Comparison of ENCODE assay signal across 10 cellular contexts in the genomic region with DNA sequence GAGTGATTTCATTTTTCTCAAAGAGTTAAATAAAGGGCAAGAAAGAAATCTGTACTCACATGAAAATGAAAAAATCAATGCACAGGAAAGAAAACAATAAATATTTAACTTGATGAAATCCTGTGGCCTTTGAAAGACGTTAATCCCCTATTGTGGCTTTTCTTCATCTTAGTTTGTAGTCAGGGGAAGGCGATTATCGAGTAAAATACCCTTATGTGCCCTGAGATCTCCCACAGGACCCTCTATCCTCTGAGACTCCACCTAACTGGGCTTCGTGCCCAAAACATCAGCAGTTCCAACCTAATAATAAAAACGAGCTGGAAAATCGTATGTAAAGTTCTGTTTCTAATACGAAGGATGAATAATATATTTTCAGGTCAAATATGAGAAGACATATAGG.
DNase-seq lines count a peak whose midpoint lies in the region; TF ChIP-seq lines count a peak whose summit lies in the region.
"Had no signal": no experiment of that assay in that cellular context is flagged by ENCODE, and none has a peak within 500 bp of the region (broad histone marks: within the 10 kb centered on the region; RNA-seq: fewer than 3 reads in every experiment).

No MANE protein-coding gene starts in this region.

- peaks cover 0 to 8% (median 0%) of the 10 kb centered on the region in 5 donors for H3K9me3 Mint-ChIP-seq in CD8-positive, alpha-beta memory T cell

- H3K4me1 Mint-ChIP-seq in CD8-positive, alpha-beta memory T cell = no peaks in the 10 kb centered on the region
- H3K4me1 Mint-ChIP-seq: CD14-positive monocyte had no signal

- no peak overlapping the region for H3K4me3 Mint-ChIP-seq in CD8-positive, alpha-beta memory T cell
- H3K4me3 Mint-ChIP-seq: CD14-positive monocyte; CD8-positive, alpha-beta T cell had no signal

- no peak overlapping the region for H2BK5ac ChIP-seq in trophoblast cell (ENCODE audit: low read depth, low read length, poor library complexity)

- no peaks in the 10 kb centered on the region for H3K9me3 ChIP-seq in ectodermal cell (ENCODE audit: control insufficient read depth, low read length)
- H3K9me3 ChIP-seq in trophoblast cell (ENCODE audit: insufficient read depth, low read depth, low read length) = no peaks in the 10 kb centered on the region
- no peaks in the 10 kb centered on the region for H3K9me3 ChIP-seq in ovary
- H3K9me3 ChIP-seq in CD8-positive, alpha-beta memory T cell (ENCODE audit: low read length) = no peaks in the 10 kb centered on the region
- H3K9me3 ChIP-seq: Caco-2 had no signal

- H3K27ac ChIP-seq in ACC112 (ENCODE audit: low read depth, low read length) (no peak overlapping the region), ectodermal cell (ENCODE audit: insufficient read depth, low read depth, low read length, poor library complexity, severe bottlenecking) (peak overlapping the region; percentile 1), trophoblast cell (ENCODE audit: low read depth, low read length) (no peak overlapping the region), ovary (no peak overlapping the region)
- no peak overlapping the region for H3K27ac ChIP-seq in CD8-positive, alpha-beta memory T cell (ENCODE audit: low read depth, low read length)

- no peak overlapping the region for H4K12ac ChIP-seq in trophoblast cell (ENCODE audit: low read depth, low read length)

- TF ChIP-seq EP300 in ovary (IDR thresholded peaks at IDR 0.05) = no peak

- peaks cover 12% of the 10 kb centered on the region for H3K79me1 ChIP-seq in trophoblast cell (ENCODE audit: low read length)

- H3K36me3 Mint-ChIP-seq in CD8-positive, alpha-beta memory T cell = no peaks in the 10 kb centered on the region
- H3K36me3 Mint-ChIP-seq: CD14-positive monocyte; CD8-positive, alpha-beta T cell had no signal

- POLR2A ChIA-PET in CD8-positive, alpha-beta memory T cell (lab: Charles Lee) = no interaction called here

- no peak overlapping the region for H3K9ac ChIP-seq in trophoblast cell (ENCODE audit: low read length)

- TF ChIP-seq CTCF in ovary (IDR thresholded peaks at IDR 0.05) = no peak

- H3K18ac ChIP-seq in trophoblast cell (ENCODE audit: low read length) = no peak overlapping the region

- no peak overlapping the region for H3K4ac ChIP-seq in trophoblast cell (ENCODE audit: low read depth, low read length)

- intact Hi-C loops in ovary (cut with DNase I) = no loop called here

- H3K14ac ChIP-seq in trophoblast cell (ENCODE audit: low read length) = no peak overlapping the region

- TF ChIP-seq POLR2A in ovary (IDR thresholded peaks at IDR 0.05) = no peak

- no peak overlapping the region for H2BK12ac ChIP-seq in trophoblast cell (ENCODE audit: low read length)

- no peak overlapping the region for H3K4me2 ChIP-seq in trophoblast cell (ENCODE audit: low read length)

- no peak overlapping the region for H3K27ac Mint-ChIP-seq in CD8-positive, alpha-beta memory T cell
- H3K27ac Mint-ChIP-seq: CD14-positive monocyte; CD8-positive, alpha-beta T cell had no signal

- H2BK120ac ChIP-seq in trophoblast cell (ENCODE audit: insufficient read depth, low read length, poor library complexity) = peak overlapping the region; percentile 38

- peak; percentile 76 for DNase-seq in NCI-H82 (lab: John Stamatoyannopoulos, UW)
- no peak for DNase-seq in trophoblast cell
- DNase-seq in ovary = no peak
- DNase-seq in SKM-1 treated with dmso at 0.1 percent for 144 hours (lab: John Stamatoyannopoulos, UW; ENCODE audit: unreplicated experiment) = no peak
- no peak for DNase-seq in CD8-positive, alpha-beta memory T cell
- DNase-seq: Caco-2; CD8-positive, alpha-beta T cell had no signal

- CTCF ChIA-PET in CD8-positive, alpha-beta memory T cell (lab: Charles Lee) = no interaction called here

- H4K91ac ChIP-seq in trophoblast cell (ENCODE audit: low read depth, low read length) = peak overlapping the region; percentile 26

- H2AK5ac ChIP-seq in trophoblast cell (ENCODE audit: low read length) = no peak overlapping the region

- H3K79me2 ChIP-seq in ACC112 (ENCODE audit: control insufficient read depth, insufficient read depth, low read length, unreplicated experiment) = no peaks in the 10 kb centered on the region
- no peaks in the 10 kb centered on the region for H3K79me2 ChIP-seq in trophoblast cell (ENCODE audit: control insufficient read depth, insufficient read depth, low read length, poor library complexity)

- WGBS in ectodermal cell, 2 experiments = 92 to 94% methylated on average over 7 of the region's 7 CpGs
- no CpG with 5 or more reads among the region's 7 CpGs for WGBS in trophoblast cell (ENCODE audit: extremely low coverage, insufficient coverage, insufficient read length)
- WGBS in ovary, 3 donors = 48 to 56% (median 54%) methylated on average over 7 of the region's 7 CpGs

- no peak overlapping the region for H3K23ac ChIP-seq in trophoblast cell (ENCODE audit: low read length)

- H3K27me3 ChIP-seq in ACC112 (ENCODE audit: insufficient read depth, low read length) (peaks cover 19% of the 10 kb centered on the region; the same call in 1 of the 2 replicates), ectodermal cell (ENCODE audit: control insufficient read depth, insufficient read depth, low read length, poor library complexity, severe bottlenecking) (no peaks in the 10 kb centered on the region), trophoblast cell (ENCODE audit: insufficient read depth, low read length) (no peaks in the 10 kb centered on the region), ovary (no peaks in the 10 kb centered on the region)
- no peaks in the 10 kb centered on the region for H3K27me3 ChIP-seq in CD8-positive, alpha-beta memory T cell (ENCODE audit: insufficient read depth, low read length, poor library complexity, severe bottlenecking)

- no peaks in the 10 kb centered on the region for H3K27me3 Mint-ChIP-seq in CD8-positive, alpha-beta memory T cell

- H2AFZ ChIP-seq in ACC112 (ENCODE audit: low read length, unreplicated experiment) (peak overlapping the region; percentile 34), trophoblast cell (ENCODE audit: insufficient read depth, low read length, poor library complexity) (no peak overlapping the region)

- H4K8ac ChIP-seq in trophoblast cell (ENCODE audit: low read depth, low read length) = no peak overlapping the region

- H3K4me3 ChIP-seq in ACC112 (ENCODE audit: low read depth, low read length) = no peak overlapping the region
- no peak overlapping the region for H3K4me3 ChIP-seq in ectodermal cell (ENCODE audit: insufficient read depth, low read depth, low read length)
- H3K4me3 ChIP-seq in trophoblast cell (ENCODE audit: low read depth, low read length) = no peak overlapping the region
- H3K4me3 ChIP-seq in ovary = no peak overlapping the region
- H3K4me3 ChIP-seq in CD8-positive, alpha-beta memory T cell (ENCODE audit: low read length) = no peak overlapping the region

- H3K36me3 ChIP-seq in ACC112 (ENCODE audit: insufficient read depth, low read length) = no peaks in the 10 kb centered on the region
- no peaks in the 10 kb centered on the region for H3K36me3 ChIP-seq in ectodermal cell (ENCODE audit: control insufficient read depth, insufficient read depth, low read length)
- no peaks in the 10 kb centered on the region for H3K36me3 ChIP-seq in trophoblast cell (ENCODE audit: control insufficient read depth in 1 of 2, insufficient read depth in 2 of 2, low read length in 2 of 2)
- no peaks in the 10 kb centered on the region for H3K36me3 ChIP-seq in ovary
- no peaks in the 10 kb centered on the region for H3K36me3 ChIP-seq in CD8-positive, alpha-beta memory T cell (ENCODE audit: insufficient read depth, low read length)

- H3K4me1 ChIP-seq in ACC112 (ENCODE audit: control insufficient read depth, insufficient read depth, low read length, unreplicated experiment) (no peaks in the 10 kb centered on the region), ectodermal cell (ENCODE audit: control insufficient read depth, insufficient read depth, low read length) (no peaks in the 10 kb centered on the region), trophoblast cell (ENCODE audit: control insufficient read depth in 1 of 2, insufficient read depth in 2 of 2, low read length in 2 of 2) (no peaks in the 10 kb centered on the region), ovary (ENCODE audit: insufficient read depth) (no peaks in the 10 kb centered on the region)
- H3K4me1 ChIP-seq in CD8-positive, alpha-beta memory T cell (ENCODE audit: insufficient read depth, low read length) = no peaks in the 10 kb centered on the region
- H3K4me1 ChIP-seq: Caco-2 had no signal
